Comparison of ENCODE assay signal across 24 cellular contexts in the genomic region with DNA sequence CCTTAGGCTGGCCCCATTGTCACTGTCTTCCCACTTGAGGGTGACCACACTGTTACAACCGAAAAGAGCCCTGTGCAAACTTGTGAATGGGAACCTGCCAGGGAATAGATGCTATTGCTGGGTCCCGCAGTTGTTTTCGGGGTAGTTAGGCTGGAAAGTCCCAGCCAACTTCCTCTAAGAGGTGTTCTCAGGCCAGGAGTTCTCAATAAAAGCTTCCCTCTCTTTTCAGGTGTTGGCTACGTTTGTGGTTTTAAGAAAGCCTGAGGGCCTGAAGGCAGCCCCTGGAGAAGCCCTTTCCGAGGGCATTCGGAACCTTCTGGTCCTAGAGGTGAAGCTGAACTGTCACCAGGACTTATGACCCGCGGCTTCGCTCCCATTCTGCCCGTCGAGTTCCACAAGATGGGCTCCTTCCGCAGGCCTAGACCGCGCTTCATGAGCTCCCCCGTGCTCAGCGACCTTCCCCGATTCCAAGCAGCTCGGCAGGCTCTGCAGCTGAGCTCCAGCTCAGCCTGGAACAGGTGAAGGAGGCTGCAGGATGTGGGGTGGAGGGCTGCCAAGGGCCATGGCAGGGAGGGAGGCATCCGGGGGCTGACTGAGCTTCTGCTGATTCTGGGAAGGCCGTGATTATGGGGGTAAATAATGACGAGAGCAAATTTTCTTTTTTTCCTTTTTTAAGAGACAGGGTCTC.
DNase-seq lines count a peak whose midpoint lies in the region; ATAC-seq and TF ChIP-seq lines count a peak whose summit lies in the region.
"Had no signal": no experiment of that assay in that cellular context is flagged by ENCODE, and none has a peak within 500 bp of the region (broad histone marks: within the 10 kb centered on the region; RNA-seq: fewer than 3 reads in every experiment).

No MANE protein-coding gene starts in this region.

- no peak overlapping the region for H2BK120ac ChIP-seq in trophoblast cell (ENCODE audit: insufficient read depth, low read length, poor library complexity)

- H3K36me3 ChIP-seq in OCI-LY3 (replicated peaks; ENCODE audit: low read depth, low read length) (no peaks in the 10 kb centered on the region), trophoblast cell (ENCODE audit: control insufficient read depth in 1 of 2, insufficient read depth in 2 of 2, low read length in 2 of 2) (peaks cover 28 to 38% of the 10 kb centered on the region in 2 experiments), lower lobe of right lung (peaks cover 47% of the 10 kb centered on the region)
- H3K36me3 ChIP-seq: cardiac muscle cell, gastrocnemius medialis, thyroid gland had no signal

- no peak overlapping the region for H4K12ac ChIP-seq in trophoblast cell (ENCODE audit: low read depth, low read length)

- no peak overlapping the region for H3K18ac ChIP-seq in trophoblast cell (ENCODE audit: low read length)

- H4K91ac ChIP-seq in trophoblast cell (ENCODE audit: low read depth, low read length): no peak overlapping the region

- H3K36me3 Mint-ChIP-seq in activated naive CD4-positive, alpha-beta T cell treated with anti-CD3 and anti-CD28 coated beads for 36 hours (ENCODE audit: low read depth): peaks cover 5% of the 10 kb centered on the region
- no peaks in the 10 kb centered on the region for H3K36me3 Mint-ChIP-seq in activated naive CD4-positive, alpha-beta T cell treated with anti-CD3 and anti-CD28 coated beads, Interleukin-2, amount 10 ng/mL, durations not matched to agents 7 days and 5 days
- peaks cover 99% of the 10 kb centered on the region for H3K36me3 Mint-ChIP-seq in effector memory CD8-positive, alpha-beta T cell (ENCODE audit: insufficient read depth)
- peaks cover 100% of the 10 kb centered on the region for H3K36me3 Mint-ChIP-seq in stimulated activated effector memory CD8-positive, alpha-beta T cell treated with anti-CD3 and anti-CD28 coated beads, Interleukin-12 subunit alpha, Interleukin-12 subunit beta, amount 100 ng/mL, for 72 hours

- peaks cover 1% of the 10 kb centered on the region for H3K79me1 ChIP-seq in trophoblast cell (ENCODE audit: low read length)

- H3K79me2 ChIP-seq in OCI-LY3 (ENCODE audit: low read length) (no peaks in the 10 kb centered on the region), trophoblast cell (ENCODE audit: control insufficient read depth, insufficient read depth, low read length, poor library complexity) (no peaks in the 10 kb centered on the region)

- H3K9ac ChIP-seq in OCI-LY3 (ENCODE audit: low read length): no peak overlapping the region
- H3K9ac ChIP-seq in trophoblast cell (ENCODE audit: low read length): no peak overlapping the region

- no peak overlapping the region for H3K4me3 ChIP-seq in OCI-LY3 (ENCODE audit: low read length)
- no peak overlapping the region for H3K4me3 ChIP-seq in trophoblast cell (ENCODE audit: low read depth, low read length)
- no peak overlapping the region for H3K4me3 ChIP-seq in lower lobe of right lung
- H3K4me3 ChIP-seq: cardiac muscle cell, gastrocnemius medialis, GM23338, thyroid gland had no signal

- no peak overlapping the region for H3K27ac Mint-ChIP-seq in activated naive CD4-positive, alpha-beta T cell treated with anti-CD3 and anti-CD28 coated beads for 36 hours
- no peak overlapping the region for H3K27ac Mint-ChIP-seq in activated naive CD4-positive, alpha-beta T cell treated with anti-CD3 and anti-CD28 coated beads, Interleukin-2, amount 10 ng/mL, durations not matched to agents 7 days and 5 days
- peak overlapping the region; percentile 88 to 96 for H3K27ac Mint-ChIP-seq in effector memory CD8-positive, alpha-beta T cell
- H3K27ac Mint-ChIP-seq in stimulated activated effector memory CD8-positive, alpha-beta T cell treated with anti-CD3 and anti-CD28 coated beads, Interleukin-12 subunit alpha, Interleukin-12 subunit beta, amount 100 ng/mL, for 72 hours: peak overlapping the region; percentile 83
- H3K27ac Mint-ChIP-seq: GM23338 had no signal

- no peak overlapping the region for H2BK5ac ChIP-seq in trophoblast cell (ENCODE audit: low read depth, low read length, poor library complexity)

- CTCF ChIA-PET in activated naive CD4-positive, alpha-beta T cell treated with anti-CD3 and anti-CD28 coated beads for 36 hours (lab: Charles Lee): interaction anchor here (0.8 to 1.3 kb wide), 4 partner anchors 18 to 739 kb away, joined by 3 to 4 read pairs (median 4); no protein-coding TSS in a partner anchor
- CTCF ChIA-PET in activated naive CD4-positive, alpha-beta T cell treated with anti-CD3 and anti-CD28 coated beads, Interleukin-2, amount 10 ng/mL, durations not matched to agents 7 days and 5 days (lab: Charles Lee): interaction anchor here (0.7 to 1.0 kb wide), 2 partner anchors 57 to 92 kb away, joined by 3 read pairs; no protein-coding TSS in a partner anchor

- H3K27me3 ChIP-seq in OCI-LY3 (ENCODE audit: low read depth, low read length) (no peaks in the 10 kb centered on the region), trophoblast cell (ENCODE audit: insufficient read depth, low read length) (no peaks in the 10 kb centered on the region), lower lobe of right lung (ENCODE audit: low read depth) (no peaks in the 10 kb centered on the region)
- H3K27me3 ChIP-seq: cardiac muscle cell, gastrocnemius medialis, thyroid gland had no signal

- H3K4me1 Mint-ChIP-seq in activated naive CD4-positive, alpha-beta T cell treated with anti-CD3 and anti-CD28 coated beads for 36 hours (ENCODE audit: low read depth): peaks cover 15% of the 10 kb centered on the region
- H3K4me1 Mint-ChIP-seq in activated naive CD4-positive, alpha-beta T cell treated with anti-CD3 and anti-CD28 coated beads, Interleukin-2, amount 10 ng/mL, durations not matched to agents 7 days and 5 days: peaks cover 15% of the 10 kb centered on the region
- H3K4me1 Mint-ChIP-seq in effector memory CD8-positive, alpha-beta T cell (ENCODE audit: low read depth in 2 of 2): peaks cover 38 to 67% of the 10 kb centered on the region in 2 donors
- H3K4me1 Mint-ChIP-seq in stimulated activated effector memory CD8-positive, alpha-beta T cell treated with anti-CD3 and anti-CD28 coated beads, Interleukin-12 subunit alpha, Interleukin-12 subunit beta, amount 100 ng/mL, for 72 hours: peaks cover 50% of the 10 kb centered on the region
- H3K4me1 Mint-ChIP-seq: GM23338 had no signal

- no peaks in the 10 kb centered on the region for H4K20me1 ChIP-seq in OCI-LY3 (ENCODE audit: insufficient read depth, low read length)

- no peak overlapping the region for H2AK5ac ChIP-seq in trophoblast cell (ENCODE audit: low read length)

- H3K4me2 ChIP-seq in OCI-LY3 (ENCODE audit: low read length) (peak overlapping the region; percentile 39), trophoblast cell (ENCODE audit: low read length) (no peak overlapping the region)
- H3K4me2 ChIP-seq: GM23338 had no signal

- DNase-seq in activated naive CD4-positive, alpha-beta T cell treated with anti-CD3 and anti-CD28 coated beads for 36 hours: no peak
- no peak for DNase-seq in activated naive CD4-positive, alpha-beta T cell treated with anti-CD3 and anti-CD28 coated beads, Interleukin-2, amount 10 ng/mL, durations not matched to agents 7 days and 5 days
- no peak for DNase-seq in effector memory CD8-positive, alpha-beta T cell
- DNase-seq in stimulated activated effector memory CD8-positive, alpha-beta T cell treated with anti-CD3 and anti-CD28 coated beads, Interleukin-12 subunit alpha, Interleukin-12 subunit beta, amount 100 ng/mL, for 72 hours (ENCODE audit: low spot score in 2 of 2): no peak
- DNase-seq in trophoblast cell (no peak), lower lobe of right lung (no peak), DMS53 treated with DMSO at 0.1 percent for 48 hours (lab: John Stamatoyannopoulos, UW; ENCODE audit: unreplicated experiment) (no peak)
- DNase-seq: activated CD4-positive, alpha-beta T cell treated with anti-CD3 and anti-CD28 coated beads for 48 hours; amniotic stem cell; COR-L47; EL; gastrocnemius medialis; left colon; midbrain; NCI-H1930; nucleus accumbens; retina; thyroid gland had no signal

- no peak overlapping the region for H3K4ac ChIP-seq in trophoblast cell (ENCODE audit: low read depth, low read length)

- H3K27me3 Mint-ChIP-seq in activated naive CD4-positive, alpha-beta T cell treated with anti-CD3 and anti-CD28 coated beads for 36 hours (ENCODE audit: low read depth): peaks cover 2% of the 10 kb centered on the region
- H3K27me3 Mint-ChIP-seq in activated naive CD4-positive, alpha-beta T cell treated with anti-CD3 and anti-CD28 coated beads, Interleukin-2, amount 10 ng/mL, durations not matched to agents 7 days and 5 days: no peaks in the 10 kb centered on the region
- H3K27me3 Mint-ChIP-seq in effector memory CD8-positive, alpha-beta T cell: no peaks in the 10 kb centered on the region

- H3K27ac ChIP-seq in OCI-LY3 (ENCODE audit: low read length) (no peak overlapping the region), trophoblast cell (ENCODE audit: low read depth, low read length) (no peak overlapping the region), lower lobe of right lung (no peak overlapping the region)
- H3K27ac ChIP-seq: cardiac muscle cell, gastrocnemius medialis, RWPE1, thyroid gland had no signal

- peaks cover 10% of the 10 kb centered on the region for H3K4me1 ChIP-seq in OCI-LY3 (ENCODE audit: low read length)
- H3K4me1 ChIP-seq in trophoblast cell (ENCODE audit: control insufficient read depth in 1 of 2, insufficient read depth in 2 of 2, low read length in 2 of 2): no peaks in the 10 kb centered on the region
- H3K4me1 ChIP-seq in lower lobe of right lung: peaks cover 27% of the 10 kb centered on the region
- H3K4me1 ChIP-seq: gastrocnemius medialis had no signal

- no peak overlapping the region for H2BK12ac ChIP-seq in trophoblast cell (ENCODE audit: low read length)

- no CpG with 5 or more reads among the region's 21 CpGs for WGBS in trophoblast cell (ENCODE audit: extremely low coverage, insufficient coverage, insufficient read length)

- peak overlapping the region; percentile 58 for H3K4me3 Mint-ChIP-seq in activated naive CD4-positive, alpha-beta T cell treated with anti-CD3 and anti-CD28 coated beads for 36 hours
- H3K4me3 Mint-ChIP-seq in activated naive CD4-positive, alpha-beta T cell treated with anti-CD3 and anti-CD28 coated beads, Interleukin-2, amount 10 ng/mL, durations not matched to agents 7 days and 5 days: no peak overlapping the region
- H3K4me3 Mint-ChIP-seq in effector memory CD8-positive, alpha-beta T cell: peak overlapping the region; percentile 33 to 56
- peak overlapping the region; percentile 39 for H3K4me3 Mint-ChIP-seq in stimulated activated effector memory CD8-positive, alpha-beta T cell treated with anti-CD3 and anti-CD28 coated beads, Interleukin-12 subunit alpha, Interleukin-12 subunit beta, amount 100 ng/mL, for 72 hours
- H3K4me3 Mint-ChIP-seq: GM23338 had no signal

- no peak for ATAC-seq in effector memory CD8-positive, alpha-beta T cell (replicated peaks)
- ATAC-seq in stimulated activated effector memory CD8-positive, alpha-beta T cell treated with anti-CD3 and anti-CD28 coated beads, Interleukin-12 subunit alpha, Interleukin-12 subunit beta, amount 100 ng/mL, for 72 hours: no peak
- no peak for ATAC-seq in lower lobe of right lung
- ATAC-seq: esophagus mucosa, gastrocnemius medialis, GM23338, SK-N-SH treated with all-trans-retinoic acid at 6 μM for 48 hours had no signal

- no peak overlapping the region for H3K23ac ChIP-seq in trophoblast cell (ENCODE audit: low read length)

- H2AFZ ChIP-seq in OCI-LY3 (ENCODE audit: low read depth, low read length): no peak overlapping the region
- H2AFZ ChIP-seq in trophoblast cell (ENCODE audit: insufficient read depth, low read length, poor library complexity): no peak overlapping the region
- H2AFZ ChIP-seq: GM23338 had no signal

- intact Hi-C loops in activated naive CD4-positive, alpha-beta T cell treated with anti-CD3 and anti-CD28 coated beads for 36 hours (cut with micrococcal nuclease): loop anchor here (1.0 kb wide), 1 partner anchor 11 kb away; no protein-coding TSS in a partner anchor
- intact Hi-C loops in lower lobe of right lung (cut with DNase I): no loop called here

- H3K9me3 Mint-ChIP-seq in activated naive CD4-positive, alpha-beta T cell treated with anti-CD3 and anti-CD28 coated beads for 36 hours: no peaks in the 10 kb centered on the region
- H3K9me3 Mint-ChIP-seq in activated naive CD4-positive, alpha-beta T cell treated with anti-CD3 and anti-CD28 coated beads, Interleukin-2, amount 10 ng/mL, durations not matched to agents 7 days and 5 days: no peaks in the 10 kb centered on the region
- no peaks in the 10 kb centered on the region for H3K9me3 Mint-ChIP-seq in effector memory CD8-positive, alpha-beta T cell
- no peaks in the 10 kb centered on the region for H3K9me3 Mint-ChIP-seq in stimulated activated effector memory CD8-positive, alpha-beta T cell treated with anti-CD3 and anti-CD28 coated beads, Interleukin-12 subunit alpha, Interleukin-12 subunit beta, amount 100 ng/mL, for 72 hours
- H3K9me3 Mint-ChIP-seq: GM23338 had no signal

- no peak overlapping the region for H3K14ac ChIP-seq in trophoblast cell (ENCODE audit: low read length)

- no peaks in the 10 kb centered on the region for H3K9me3 ChIP-seq in OCI-LY3 (ENCODE audit: insufficient read depth, low read length)
- H3K9me3 ChIP-seq in trophoblast cell (ENCODE audit: insufficient read depth, low read depth, low read length): no peaks in the 10 kb centered on the region
- no peaks in the 10 kb centered on the region for H3K9me3 ChIP-seq in lower lobe of right lung
- H3K9me3 ChIP-seq: gastrocnemius medialis, thyroid gland had no signal

- no peak overlapping the region for H4K8ac ChIP-seq in trophoblast cell (ENCODE audit: low read depth, low read length)

- TF ChIP-seq CTCF in OCI-LY3 (IDR thresholded peaks at IDR 0.05; ENCODE audit: low read depth, low read length) (no peak), lower lobe of right lung (IDR thresholded peaks at IDR 0.05) (no peak)

Comparison
In these comparisons a context has a peak if more than half of its experiments do, and no peak if none do; other contexts are left out.
1. H3K27ac Mint-ChIP-seq: peak in effector memory CD8-positive, alpha-beta T cell (2 of 2) and stimulated activated effector memory CD8-positive, alpha-beta T cell treated with anti-CD3 and anti-CD28 coated beads, Interleukin-12 subunit alpha, Interleukin-12 subunit beta, amount 100 ng/mL, for 72 hours (single experiment); none in activated naive CD4-positive, alpha-beta T cell treated with anti-CD3 and anti-CD28 coated beads for 36 hours (single experiment) and activated naive CD4-positive, alpha-beta T cell treated with anti-CD3 and anti-CD28 coated beads, Interleukin-2, amount 10 ng/mL, durations not matched to agents 7 days and 5 days (single experiment).